In the genomic region with DNA sequence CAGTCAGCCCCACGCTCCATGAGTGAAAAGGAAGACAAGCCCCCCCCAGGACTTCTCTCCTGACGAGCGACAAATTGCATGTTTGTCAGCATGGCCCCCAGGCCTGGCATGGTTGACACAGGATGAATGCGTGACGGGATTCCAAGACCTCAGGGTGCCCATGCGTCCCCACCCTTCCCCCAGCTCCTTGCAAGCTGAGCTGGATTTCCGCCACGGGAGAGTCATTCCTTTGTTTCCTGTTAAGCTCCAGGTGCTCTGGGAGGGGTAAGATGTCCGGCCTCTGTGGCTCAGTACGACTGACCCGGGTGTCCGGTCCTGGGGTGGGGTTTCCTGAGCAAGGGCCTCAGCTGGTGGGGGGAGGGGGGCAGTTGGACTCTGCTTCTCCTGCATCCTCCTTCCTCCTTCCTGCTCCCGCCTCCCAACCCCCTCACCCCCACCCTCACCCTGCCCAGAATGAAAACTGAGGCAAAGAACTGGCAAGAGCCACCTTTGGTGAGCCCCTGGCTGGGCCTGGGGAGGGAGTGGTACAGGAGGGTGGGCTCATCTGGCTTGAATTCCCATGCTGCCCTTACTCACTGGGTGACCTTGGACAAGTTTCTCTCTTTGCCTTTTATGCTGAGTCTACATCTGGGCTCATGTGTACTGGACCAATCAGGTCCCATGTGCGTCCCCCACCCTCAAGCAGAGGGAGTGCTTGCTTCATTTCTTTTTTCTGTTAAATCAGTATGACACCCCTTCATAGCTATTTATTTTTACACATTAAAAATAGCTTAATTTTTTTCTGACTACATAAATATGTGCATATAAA, we compare ENCODE assay signal across 8 cellular contexts. TPM values are rescaled to one million over a fixed set of nuclear protein-coding genes. Genes with fewer than 3 reads are reported as not detected.
DNase-seq lines count a peak whose midpoint lies in the region; ATAC-seq and TF ChIP-seq lines count a peak whose summit lies in the region.

No MANE protein-coding gene starts in this region.

- H3K36me3 Mint-ChIP-seq in endodermal cell (ENCODE audit: low read depth): peaks cover 12% of the 10 kb centered on the region
- no peaks in the 10 kb centered on the region for H3K36me3 Mint-ChIP-seq in stimulated activated memory B cell treated with anti-CD40 and anti-IgM and Interleukin-4, amounts not matched to agents 10 μg/mL and 1 μg/mL and 100 μg/mL, for 72 hours

- H3K4me1 ChIP-seq in endodermal cell (ENCODE audit: control insufficient read depth, insufficient read depth, low read length): peaks cover 7% of the 10 kb centered on the region

- H3K27me3 Mint-ChIP-seq in endodermal cell (ENCODE audit: insufficient read depth): peaks cover 22% of the 10 kb centered on the region
- H3K27me3 Mint-ChIP-seq in stimulated activated memory B cell treated with anti-CD40 and anti-IgM and Interleukin-4, amounts not matched to agents 10 μg/mL and 1 μg/mL and 100 μg/mL, for 72 hours: peaks cover 31% of the 10 kb centered on the region

- H3K4me3 Mint-ChIP-seq in endodermal cell: peak overlapping the region; percentile 72
- no peak overlapping the region for H3K4me3 Mint-ChIP-seq in stimulated activated memory B cell treated with anti-CD40 and anti-IgM and Interleukin-4, amounts not matched to agents 10 μg/mL and 1 μg/mL and 100 μg/mL, for 72 hours

- DNase-seq in AG09309 (ENCODE audit: low read depth) (peak; percentile 67), NCI-H146 (lab: John Stamatoyannopoulos, UW) (peak; percentile 62), endodermal cell (peak; percentile 79), mucosa of gallbladder (ENCODE audit: low spot score) (peak; percentile 83), NCI-H187 treated with DMSO at 0.1 percent for 48 hours (lab: John Stamatoyannopoulos, UW) (no peak)

- H3K36me3 ChIP-seq in endodermal cell (ENCODE audit: control insufficient read depth, insufficient read depth, low read length): peaks cover 3% of the 10 kb centered on the region

- H3K4me3 ChIP-seq in AG09309 (ENCODE audit: control insufficient read depth, low read depth, low read length) (peak overlapping the region; percentile 59), endodermal cell (ENCODE audit: low read length) (peak overlapping the region; percentile 40)

- peaks cover 16% of the 10 kb centered on the region for H3K4me1 Mint-ChIP-seq in endodermal cell
- peaks cover 16% of the 10 kb centered on the region for H3K4me1 Mint-ChIP-seq in stimulated activated memory B cell treated with anti-CD40 and anti-IgM and Interleukin-4, amounts not matched to agents 10 μg/mL and 1 μg/mL and 100 μg/mL, for 72 hours

- no peak for TF ChIP-seq CTCF in AG09309 (IDR thresholded peaks at IDR 0.05; ENCODE audit: control insufficient read depth, insufficient read depth, low read depth, low read length, missing control alignments)
- no peak for TF ChIP-seq CTCF in endodermal cell (conservative IDR thresholded peaks at IDR 0.05)

- no peak overlapping the region for H3K27ac ChIP-seq in endodermal cell (ENCODE audit: low read depth, low read length)

- no peak overlapping the region for H3K9ac ChIP-seq in endodermal cell (ENCODE audit: extremely low read depth, low read length, poor library complexity, severe bottlenecking)

- peaks cover 13% of the 10 kb centered on the region for H3K27me3 ChIP-seq in endodermal cell (ENCODE audit: control insufficient read depth, insufficient read depth, low read length, poor library complexity, severe bottlenecking)

- H3K27ac Mint-ChIP-seq in endodermal cell: peak overlapping the region; percentile 52
- H3K27ac Mint-ChIP-seq in stimulated activated memory B cell treated with anti-CD40 and anti-IgM and Interleukin-4, amounts not matched to agents 10 μg/mL and 1 μg/mL and 100 μg/mL, for 72 hours: no peak overlapping the region

- ATAC-seq in activated CD4-positive, CD25-positive, alpha-beta regulatory T cell treated with anti-CD3 and anti-CD28 coated beads, Interleukin-2, amount 50 U/mL, for 24 hours: no peak
- no peak for ATAC-seq in stimulated activated memory B cell treated with anti-CD40 and anti-IgM and Interleukin-4, amounts not matched to agents 10 μg/mL and 1 μg/mL and 100 μg/mL, for 72 hours
- no peak for ATAC-seq in HG03025 (IDR thresholded peaks at IDR 0.05; ENCODE audit: low FRiP score, unreplicated experiment)

- no peaks in the 10 kb centered on the region for H3K9me3 Mint-ChIP-seq in endodermal cell
- no peaks in the 10 kb centered on the region for H3K9me3 Mint-ChIP-seq in stimulated activated memory B cell treated with anti-CD40 and anti-IgM and Interleukin-4, amounts not matched to agents 10 μg/mL and 1 μg/mL and 100 μg/mL, for 72 hours

- 48 to 51% methylated on average over 4 to 13 of the region's 14 CpGs for WGBS in endodermal cell (ENCODE audit: insufficient coverage in 1 of 2, insufficient read length in 1 of 2), 2 experiments

- H3K9me3 ChIP-seq in endodermal cell (ENCODE audit: control insufficient read depth, low read length): no peaks in the 10 kb centered on the region

RNA-seq across cellular contexts. Expression of a gene that starts 2.5 kb away (rescaled TPM):
- total RNA-seq in endodermal cell (1 to 10 TPM; 5.9 to 6.9 TPM), mucosa of gallbladder (21.5 TPM)
- 2.4 TPM for polyA plus RNA-seq in endodermal cell (2013, experiment 1 of 2)
- polyA plus RNA-seq in endodermal cell (2013, experiment 2 of 2): 1.5 TPM

RNA-seq across cellular contexts. Expression of a gene that starts 16.5 kb away (rescaled TPM):
- 10 to 100 TPM; 75.8 to 80.9 TPM for total RNA-seq in endodermal cell
- 87.4 TPM for polyA plus RNA-seq in endodermal cell (2013, experiment 1 of 2)
- 76.9 TPM for polyA plus RNA-seq in endodermal cell (2013, experiment 2 of 2)
- 62.6 TPM for total RNA-seq in mucosa of gallbladder

RNA-seq across cellular contexts. Expression of a gene that starts 37.4 kb away (rescaled TPM):
- 1 to 10 TPM in 1 of 2 donors, under 1 TPM in 1; 0.99 to 1.0 TPM for total RNA-seq in endodermal cell
- 2.1 TPM for polyA plus RNA-seq in endodermal cell (2013, experiment 1 of 2)
- 1.7 TPM for polyA plus RNA-seq in endodermal cell (2013, experiment 2 of 2)
- total RNA-seq in mucosa of gallbladder: 0.29 TPM

RNA-seq across cellular contexts. Expression of a gene that starts 55.4 kb away (rescaled TPM):
- total RNA-seq in endodermal cell (10 to 100 TPM; 42.2 to 65.0 TPM), mucosa of gallbladder (8.7 TPM)
- 46.3 TPM for polyA plus RNA-seq in endodermal cell (2013, experiment 1 of 2)
- polyA plus RNA-seq in endodermal cell (2013, experiment 2 of 2): 44.3 TPM
